ENCODE assay signal across 16 cellular contexts in genomic region chr2:174210861-174211260, GRCh38.
"Had no signal": no experiment of that assay in that cellular context is flagged by ENCODE, and none has a peak within 500 bp of the region (broad histone marks: within the 10 kb centered on the region; RNA-seq: fewer than 3 reads in every experiment).

No MANE protein-coding gene starts in this region.

- H3K9me3 ChIP-seq: ovary, suprapubic skin, upper lobe of left lung had no signal

- H3K27me3 ChIP-seq: neural progenitor cell, ovary, suprapubic skin, upper lobe of left lung had no signal

- DNase-seq: activated CD4-positive, alpha-beta T cell treated with anti-CD3 and anti-CD28 coated beads, Interleukin-2, amount 50 U/mL, for 48 hours; activated CD8-positive, alpha-beta memory T cell treated with anti-CD3 and anti-CD28 coated beads, Interleukin-2, amount 10 ng/mL, durations not matched to agents 7 days and 5 days; activated effector memory CD4-positive, alpha-beta T cell treated with Interleukin-2 at 50 U/mL for 16 hours; activated T-cell treated with anti-CD3 and anti-CD28 coated beads, Interleukin-2, amount 50 U/mL, for 24 hours; amygdala; cortex of kidney; effector memory CD8-positive, alpha-beta T cell; hippocampal formation; ovary; stimulated activated CD4-positive, alpha-beta T cell treated with anti-CD3 and anti-CD28 coated beads, Interleukin-12 subunit alpha, Interleukin-12 subunit beta, amount 100 ng/mL, for 4 hours; stimulated activated naive CD8-positive, alpha-beta T cell treated with anti-CD3 and anti-CD28 coated beads, Interleukin-15, Interleukin-2, amounts not matched to agents 100 U/mL and 50 U/mL, for 24 hours; upper lobe of left lung had no signal

- H3K4me2 ChIP-seq: neural progenitor cell had no signal

- H3K4me3 ChIP-seq: neural progenitor cell, ovary, suprapubic skin, upper lobe of left lung had no signal

- H2AFZ ChIP-seq: neural progenitor cell had no signal

- H3K27ac ChIP-seq: neural progenitor cell, ovary, suprapubic skin, upper lobe of left lung had no signal

- H3K4me1 ChIP-seq: neural progenitor cell, suprapubic skin, upper lobe of left lung had no signal

- ATAC-seq: activated CD4-positive, CD25-positive, alpha-beta regulatory T cell treated with anti-CD3 and anti-CD28 coated beads, Interleukin-2, amount 50 U/mL, for 24 hours; activated CD8-positive, alpha-beta memory T cell treated with anti-CD3 and anti-CD28 coated beads, Interleukin-2, amount 10 ng/mL, durations not matched to agents 7 days and 5 days; activated naive CD4-positive, alpha-beta T cell treated with anti-CD3 and anti-CD28 coated beads, Interleukin-2, amount 50 U/mL, for 72 hours; effector memory CD8-positive, alpha-beta T cell; stimulated activated naive CD8-positive, alpha-beta T cell treated with anti-CD3 and anti-CD28 coated beads, Interleukin-15, Interleukin-2, amounts not matched to agents 100 U/mL and 50 U/mL, for 24 hours had no signal

- H3K36me3 ChIP-seq: neural progenitor cell, ovary, suprapubic skin, upper lobe of left lung had no signal

- H3K9ac ChIP-seq: neural progenitor cell had no signal
